9 cellular contexts compared by ENCODE assay signal in genomic region chr3:138945646-138946553, GRCh38. TPM values are rescaled to one million over a fixed set of nuclear protein-coding genes. Genes with fewer than 3 reads are reported as not detected.
DNase-seq lines count a peak whose midpoint lies in the region; ATAC-seq and TF ChIP-seq lines count a peak whose summit lies in the region.
"Had no signal": no experiment of that assay in that cellular context is flagged by ENCODE, and none has a peak within 500 bp of the region (broad histone marks: within the 10 kb centered on the region; RNA-seq: fewer than 3 reads in every experiment).

No MANE protein-coding gene starts in this region.

- H3K9ac ChIP-seq in rectal smooth muscle tissue (ENCODE audit: low read length) = no peak overlapping the region

- H3K79me2 ChIP-seq in GM23338 (replicated peaks; ENCODE audit: insufficient read depth) = no peaks in the 10 kb centered on the region

- H3K27me3 Mint-ChIP-seq in GM23338 (ENCODE audit: insufficient read depth, low read depth, poor library complexity) (peaks cover 93% of the 10 kb centered on the region), glutamatergic neuron (ENCODE audit: unreplicated experiment) (peaks cover 44% of the 10 kb centered on the region)

- peaks cover 46% of the 10 kb centered on the region for H3K4me1 ChIP-seq in GM23338 (ENCODE audit: insufficient read depth)
- peaks cover 3% of the 10 kb centered on the region for H3K4me1 ChIP-seq in rectal smooth muscle tissue (ENCODE audit: control insufficient read depth, insufficient read depth, low read length)

- intact Hi-C loops in sciatic nerve (cut with DNase I) = no loop called here

- H3K9me3 Mint-ChIP-seq in GM23338 = peaks cover 10% of the 10 kb centered on the region
- peaks cover 19% of the 10 kb centered on the region for H3K9me3 Mint-ChIP-seq in glutamatergic neuron (ENCODE audit: unreplicated experiment)

- H2AFZ ChIP-seq in GM23338 = peak overlapping the region; percentile 92

- peaks cover 27% of the 10 kb centered on the region for H3F3A ChIP-seq in GM23338 (replicated peaks; ENCODE audit: low read depth)

- ATAC-seq in GM23338 (peak; percentile 0), HG03097 (IDR thresholded peaks at IDR 0.05; ENCODE audit: low FRiP score, unreplicated experiment) (no peak), sciatic nerve (no peak), GM18517 (IDR thresholded peaks at IDR 0.05; ENCODE audit: unreplicated experiment) (no peak)

- peaks cover 16% of the 10 kb centered on the region for H4K20me1 ChIP-seq in GM23338 (replicated peaks; ENCODE audit: insufficient read depth)

- H3K9me2 ChIP-seq in GM23338 (ENCODE audit: insufficient read depth) = no peaks in the 10 kb centered on the region

- H3K27ac ChIP-seq in GM23338 (ENCODE audit: low read depth) (no peak overlapping the region), WERI-Rb-1 (peak overlapping the region; percentile 49), rectal smooth muscle tissue (ENCODE audit: low read depth, low read length) (no peak overlapping the region)

- peaks cover 3% of the 10 kb centered on the region for H3K9me3 ChIP-seq in WERI-Rb-1 (ENCODE audit: severe bottlenecking)

- no peak overlapping the region for H3K27ac Mint-ChIP-seq in GM23338
- H3K27ac Mint-ChIP-seq in glutamatergic neuron (ENCODE audit: unreplicated experiment) = no peak overlapping the region

- H3K4me1 Mint-ChIP-seq in GM23338 = peaks cover 61% of the 10 kb centered on the region
- peaks cover 5% of the 10 kb centered on the region for H3K4me1 Mint-ChIP-seq in glutamatergic neuron (ENCODE audit: low read depth, unreplicated experiment)

- no peak for DNase-seq in AG09319 (ENCODE audit: extremely low read depth, low read depth)
- DNase-seq in GM23338 (ENCODE audit: low spot score) = peak; percentile 68
- DNase-seq in WERI-Rb-1 = peak; percentile 43
- DNase-seq in glutamatergic neuron = peak; percentile 53
- DNase-seq in sciatic nerve (ENCODE audit: low spot score) = no peak

- H3K36me3 Mint-ChIP-seq in GM23338 (ENCODE audit: low read depth) = peaks cover 9% of the 10 kb centered on the region
- H3K36me3 Mint-ChIP-seq in glutamatergic neuron (ENCODE audit: unreplicated experiment) = peaks cover 3% of the 10 kb centered on the region

- H3K27me3 ChIP-seq in GM23338 (ENCODE audit: insufficient read depth) (peaks cover 95% of the 10 kb centered on the region), WERI-Rb-1 (ENCODE audit: insufficient read depth, low read depth, severe bottlenecking) (no peaks in the 10 kb centered on the region), rectal smooth muscle tissue (ENCODE audit: control insufficient read depth, insufficient read depth, low read length) (peaks cover 59% of the 10 kb centered on the region)

- peak overlapping the region; percentile 87 for H3K4me2 ChIP-seq in GM23338

- peak overlapping the region; percentile 78 for H3K4me3 Mint-ChIP-seq in GM23338
- peak overlapping the region; percentile 63 for H3K4me3 Mint-ChIP-seq in glutamatergic neuron (ENCODE audit: unreplicated experiment)

- H3K4me3 ChIP-seq in GM23338 = peak overlapping the region; percentile 72
- H3K4me3 ChIP-seq in WERI-Rb-1 (ENCODE audit: low read depth, low read length) = peak overlapping the region; percentile 54
- H3K4me3 ChIP-seq in rectal smooth muscle tissue (ENCODE audit: low read length) = peak overlapping the region; percentile 51

- H3K36me3 ChIP-seq in GM23338 (ENCODE audit: insufficient read depth) (no peaks in the 10 kb centered on the region), WERI-Rb-1 (no peaks in the 10 kb centered on the region), rectal smooth muscle tissue (ENCODE audit: control insufficient read depth, insufficient read depth, low read length) (no peaks in the 10 kb centered on the region)

- peak; percentile 25 for TF ChIP-seq CTCF in AG09319 (IDR thresholded peaks at IDR 0.05; ENCODE audit: low read depth, low read length)
- peak; percentile 39 to 48 for TF ChIP-seq CTCF in GM23338 (conservative IDR thresholded peaks at IDR 0.05; ENCODE audit: low read depth in 2 of 2)
- TF ChIP-seq CTCF in WERI-Rb-1 (IDR thresholded peaks at IDR 0.05; ENCODE audit: low read depth, low read length) = peak; percentile 38; the same call in 1 of the 2 replicates
- TF ChIP-seq CTCF in glutamatergic neuron (IDR thresholded peaks at IDR 0.05; ENCODE audit: partially characterized antibody, unreplicated experiment) = peak; percentile 14

TF ChIP-seq in GM23338, 12 proteins besides CTCF, POLR2A, EP300 and RAD21:
- no peak for TF ChIP-seq CREB1 (CRISPR knock-in tag; IDR thresholded peaks at IDR 0.05; ENCODE audit: low read depth)
- TF ChIP-seq ZNF331 (CRISPR knock-in tag; IDR thresholded peaks at IDR 0.05; ENCODE audit: low read depth) = no peak
- TF ChIP-seq JUNB (IDR thresholded peaks at IDR 0.05; ENCODE audit: unreplicated experiment) = no peak
- no peak for TF ChIP-seq ZNF114 (CRISPR knock-in tag; IDR thresholded peaks at IDR 0.05)
- peak; percentile 66 for TF ChIP-seq EZH2phosphoT487 (IDR thresholded peaks at IDR 0.05; ENCODE audit: unreplicated experiment)
- TF ChIP-seq EZH2 (IDR thresholded peaks at IDR 0.05; ENCODE audit: low read depth, unreplicated experiment) = peak; percentile 76

RNA-seq across cellular contexts. Expression of gene FOXL2, which starts 1.0 kb away (rescaled TPM):
- 2.3 and 3.5 TPM in 2 replicates for total RNA-seq in GM23338 (2014; rRNA removed; shearing (Covaris generic))
- 0.89 and 1.2 TPM in 2 replicates for polyA plus RNA-seq in GM23338 (2016; fragmentation: Nextera tagmentation; extraction: Ambion mirVana)
- total RNA-seq in glutamatergic neuron (ENCODE audit: unreplicated experiment) (not detected), sciatic nerve (0.13 TPM)
- total RNA-seq: mononuclear cell had no signal

RNA-seq across cellular contexts. Expression of gene FOXL2NB, which starts 1.1 kb away (rescaled TPM):
- 10.0 and 15.6 TPM in 2 replicates for total RNA-seq in GM23338 (2014; rRNA removed; shearing (Covaris generic))
- 9.3 and 11.2 TPM in 2 replicates for polyA plus RNA-seq in GM23338 (2016; fragmentation: Nextera tagmentation; extraction: Ambion mirVana)
- total RNA-seq in glutamatergic neuron (ENCODE audit: unreplicated experiment) (0.15 TPM), sciatic nerve (not detected)

Comparison
In these comparisons a context has a peak if more than half of its experiments do, and no peak if none do; other contexts are left out.
1. DNase-seq: peak in GM23338 (single experiment), WERI-Rb-1 (single experiment) and glutamatergic neuron (single experiment); none in AG09319 (single experiment) and sciatic nerve (single experiment).
2. Peak in every context shown above with its lines, with median percentiles within 50 percentile points of each other: CTCF ChIP-seq and H3K4me3 ChIP-seq.